Comparison of ENCODE assay signal across 34 cellular contexts in the genomic region with DNA sequence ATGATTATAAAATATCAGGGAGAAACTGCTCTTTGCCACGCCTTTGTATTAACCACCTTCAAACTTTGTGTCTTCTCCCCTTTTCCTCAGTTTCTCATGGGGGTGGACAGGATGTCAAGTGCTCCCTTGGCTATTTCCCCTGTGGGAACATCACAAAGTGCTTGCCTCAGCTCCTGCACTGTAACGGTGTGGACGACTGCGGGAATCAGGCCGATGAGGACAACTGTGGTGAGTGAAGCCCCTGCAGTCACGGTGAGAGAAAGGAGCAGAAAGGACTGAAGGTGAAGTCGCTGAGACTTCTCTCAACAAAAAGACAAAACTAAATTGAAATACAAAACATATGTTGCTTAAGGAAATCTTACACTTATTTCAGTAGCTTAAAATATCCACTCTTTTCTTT. TPM values are rescaled to one million over a fixed set of nuclear protein-coding genes. Genes with fewer than 3 reads are reported as not detected.
"Had no signal": no experiment of that assay in that cellular context is flagged by ENCODE, and none has a peak within 500 bp of the region (broad histone marks: within the 10 kb centered on the region; RNA-seq: fewer than 3 reads in every experiment).

No MANE protein-coding gene starts in this region.

- H3K4me1 Mint-ChIP-seq: activated CD4-positive, alpha-beta memory T cell treated with anti-CD3 and anti-CD28 coated beads, Interleukin-2, amount 10 ng/mL, durations not matched to agents 7 days and 5 days; activated CD4-positive, alpha-beta T cell treated with anti-CD3 and anti-CD28 coated beads, Interleukin-2, amount 10 ng/mL, durations not matched to agents 7 days and 5 days; activated T-helper 17 cell treated with anti-CD3 and anti-CD28 coated beads, Interleukin-2, amount 50 U/mL, for 72 hours; central memory CD8-positive, alpha-beta T cell; T-helper 17 cell had no signal

- H3K9me3 ChIP-seq: gastrocnemius medialis, heart left ventricle had no signal

- H3K36me3 ChIP-seq: brain microvascular endothelial cell, gastrocnemius medialis, heart left ventricle had no signal

- H3K4me1 ChIP-seq: gastrocnemius medialis, heart left ventricle had no signal

- H3K9me3 Mint-ChIP-seq: activated CD4-positive, alpha-beta T cell treated with anti-CD3 and anti-CD28 coated beads, Interleukin-2, amount 10 ng/mL, durations not matched to agents 7 days and 5 days; activated T-cell treated with anti-CD3 and anti-CD28 coated beads, Interleukin-2, amount 50 U/mL, for 4 hours; activated T-helper 17 cell treated with anti-CD3 and anti-CD28 coated beads, Interleukin-2, amount 50 U/mL, for 72 hours; central memory CD8-positive, alpha-beta T cell; endodermal cell; T-helper 2 cell treated with Interferon-gamma antibody and Interleukin-4, amounts not matched to agents 5 μg/mL and 100 μg/mL, for 36 hours had no signal

- H3K4me3 ChIP-seq: coronary artery, dorsolateral prefrontal cortex, gastrocnemius medialis, heart left ventricle had no signal

- DNase-seq: activated CD4-positive, alpha-beta memory T cell treated with anti-CD3 and anti-CD28 coated beads, Interleukin-2, amount 10 ng/mL, durations not matched to agents 7 days and 5 days; activated CD4-positive, alpha-beta T cell treated with anti-CD3 and anti-CD28 coated beads for 1 hour; activated CD4-positive, alpha-beta T cell treated with anti-CD3 and anti-CD28 coated beads for 4 hours; activated CD4-positive, alpha-beta T cell treated with anti-CD3 and anti-CD28 coated beads, Interleukin-2, amount 10 ng/mL, durations not matched to agents 7 days and 5 days; activated CD4-positive, alpha-beta T cell treated with anti-CD3 and anti-CD28 coated beads, Interleukin-2, amount 50 U/mL, for 4 hours; activated effector memory CD4-positive, alpha-beta T cell treated with Interleukin-2 at 50 U/mL for 16 hours; activated gamma-delta T cell treated with Interleukin-2 at 50 U/mL for 16 hours; activated naive CD4-positive, alpha-beta T cell treated with anti-CD3 and anti-CD28 coated beads, Interleukin-2, amount 50 U/mL, for 16 hours; activated naive CD4-positive, alpha-beta T cell treated with Interleukin-2 at 50 U/mL for 16 hours; activated T-cell treated with anti-CD3 and anti-CD28 coated beads, Interleukin-2, amount 50 U/mL, for 4 hours; amniotic stem cell; anterior cingulate cortex; brain microvascular endothelial cell; dorsolateral prefrontal cortex; effector memory CD4-positive, alpha-beta T cell; foreskin fibroblast; gastrocnemius medialis; glutamatergic neuron; heart left ventricle; T-helper 1 cell; T-helper 17 cell; T1000 had no signal

- H3K27me3 Mint-ChIP-seq: activated CD4-positive, alpha-beta T cell treated with anti-CD3 and anti-CD28 coated beads, Interleukin-2, amount 10 ng/mL, durations not matched to agents 7 days and 5 days; dendritic cell treated with granulocyte-macrophage colony-stimulating factor and Interleukin-4, amounts not matched to agents 40 ng/mL and 50 ng/mL, for 4 days had no signal

- ATAC-seq: activated T-cell treated with anti-CD3 and anti-CD28 coated beads, Interleukin-2, amount 50 U/mL, for 4 hours; activated T-helper 17 cell treated with anti-CD3 and anti-CD28 coated beads, Interleukin-2, amount 50 U/mL, for 72 hours; esophagus mucosa; gastrocnemius medialis; heart left ventricle; T-helper 17 cell had no signal

- H3K27me3 ChIP-seq: brain microvascular endothelial cell, dorsolateral prefrontal cortex, gastrocnemius medialis, heart left ventricle had no signal

- FAIRE-seq: astrocyte, bronchial epithelial cell had no signal

- H3K36me3 Mint-ChIP-seq: activated naive CD8-positive, alpha-beta T cell had no signal

- H3K4me3 Mint-ChIP-seq: activated CD4-positive, alpha-beta memory T cell treated with anti-CD3 and anti-CD28 coated beads, Interleukin-2, amount 10 ng/mL, durations not matched to agents 7 days and 5 days; activated CD4-positive, alpha-beta T cell treated with anti-CD3 and anti-CD28 coated beads, Interleukin-2, amount 10 ng/mL, durations not matched to agents 7 days and 5 days; activated naive CD8-positive, alpha-beta T cell; activated T-cell treated with anti-CD3 and anti-CD28 coated beads, Interleukin-2, amount 50 U/mL, for 4 hours; activated T-helper 17 cell treated with anti-CD3 and anti-CD28 coated beads, Interleukin-2, amount 50 U/mL, for 72 hours; central memory CD8-positive, alpha-beta T cell; dendritic cell treated with granulocyte-macrophage colony-stimulating factor and Interleukin-4, amounts not matched to agents 40 ng/mL and 50 ng/mL, for 4 days; endodermal cell; T-helper 17 cell; T-helper 2 cell treated with Interferon-gamma antibody and Interleukin-4, amounts not matched to agents 5 μg/mL and 100 μg/mL, for 36 hours had no signal

- H3K27ac ChIP-seq: brain microvascular endothelial cell, coronary artery, dorsolateral prefrontal cortex, gastrocnemius medialis, heart left ventricle had no signal

- H3K27ac Mint-ChIP-seq: activated CD4-positive, alpha-beta memory T cell treated with anti-CD3 and anti-CD28 coated beads, Interleukin-2, amount 10 ng/mL, durations not matched to agents 7 days and 5 days; activated CD4-positive, alpha-beta T cell treated with anti-CD3 and anti-CD28 coated beads, Interleukin-2, amount 10 ng/mL, durations not matched to agents 7 days and 5 days; activated naive CD8-positive, alpha-beta T cell; activated T-helper 17 cell treated with anti-CD3 and anti-CD28 coated beads, Interleukin-2, amount 50 U/mL, for 72 hours; dendritic cell treated with granulocyte-macrophage colony-stimulating factor and Interleukin-4, amounts not matched to agents 40 ng/mL and 50 ng/mL, for 4 days; endodermal cell; T-helper 17 cell; T-helper 2 cell treated with Interferon-gamma antibody and Interleukin-4, amounts not matched to agents 5 μg/mL and 100 μg/mL, for 36 hours had no signal

RNA-seq across cellular contexts. Expression of a gene that starts 50.9 kb away (rescaled TPM):
- total RNA-seq: activated CD4-positive, alpha-beta memory T cell treated with anti-CD3 and anti-CD28 coated beads, Interleukin-2, amount 10 ng/mL, durations not matched to agents 7 days and 5 days; activated CD4-positive, alpha-beta T cell treated with anti-CD3 and anti-CD28 coated beads, Interleukin-2, amount 10 ng/mL, durations not matched to agents 7 days and 5 days; activated T-helper 17 cell treated with anti-CD3 and anti-CD28 coated beads, Interleukin-2, amount 50 U/mL, for 72 hours; cardiac septum; endodermal cell; epithelial cell of proximal tubule; gastrocnemius medialis; heart left ventricle; T-helper 17 cell had no signal
- polyA plus RNA-seq: heart left ventricle had no signal
